ENCODE assay signal across 20 cellular contexts in genomic region chr11:71459076-71459766, GRCh38. TPM values are rescaled to one million over a fixed set of nuclear protein-coding genes. Genes with fewer than 3 reads are reported as not detected.
DNase-seq lines count a peak whose midpoint lies in the region; ATAC-seq, FAIRE-seq and TF ChIP-seq lines count a peak whose summit lies in the region.
"Had no signal": no experiment of that assay in that cellular context is flagged by ENCODE, and none has a peak within 500 bp of the region (broad histone marks: within the 10 kb centered on the region; RNA-seq: fewer than 3 reads in every experiment).

No MANE protein-coding gene starts in this region.

- H4K20me1 ChIP-seq in neural progenitor cell (ENCODE audit: low read depth): peaks cover 5% of the 10 kb centered on the region

- no peak for TF ChIP-seq EP300 in A549 (IDR thresholded peaks at IDR 0.05)

- H3K9me3 ChIP-seq in A549: no peaks in the 10 kb centered on the region
- no peaks in the 10 kb centered on the region for H3K9me3 ChIP-seq in neural progenitor cell (ENCODE audit: low read depth)
- H3K9me3 ChIP-seq in adrenal gland (replicated peaks in 1 of 3): no peaks in the 10 kb centered on the region
- H3K9me3 ChIP-seq: SJSA1 had no signal

- intact Hi-C loops in CD14-positive monocyte (cut with micrococcal nuclease): no loop called here
- intact Hi-C loops in adrenal gland (cut with DNase I): no loop called here

- H3K36me3 Mint-ChIP-seq in CD14-positive monocyte: peaks cover 93 to 96% of the 10 kb centered on the region in 2 donors
- peaks cover 63% of the 10 kb centered on the region for H3K36me3 Mint-ChIP-seq in endothelial cell (ENCODE audit: low read depth, unreplicated experiment)
- peaks cover 10% of the 10 kb centered on the region for H3K36me3 Mint-ChIP-seq in neural progenitor cell

- no peaks in the 10 kb centered on the region for H3F3A ChIP-seq in neural progenitor cell (ENCODE audit: low read depth)

- H3K27ac ChIP-seq in A549 (no peak overlapping the region), neural progenitor cell (no peak overlapping the region), adrenal gland (no peak overlapping the region), coronary artery (no peak overlapping the region)
- H3K27ac ChIP-seq: SJSA1 had no signal

- H3K4me1 Mint-ChIP-seq in CD14-positive monocyte (peaks cover 12% of the 10 kb centered on the region), endothelial cell (ENCODE audit: unreplicated experiment) (peaks cover 7% of the 10 kb centered on the region), neural progenitor cell (peaks cover 12% of the 10 kb centered on the region)

- FAIRE-seq in A549 (lab: Jason Lieb, UNC): no peak

- POLR2A ChIA-PET in A549 (lab: Yijun Ruan, JAX): no interaction called here

- H3K27me3 ChIP-seq in neural progenitor cell (no peaks in the 10 kb centered on the region), adrenal gland (no peaks in the 10 kb centered on the region)
- H3K27me3 ChIP-seq: SJSA1 had no signal

- peaks cover 2% of the 10 kb centered on the region for H3K79me2 ChIP-seq in neural progenitor cell (ENCODE audit: low read depth)

- no peaks in the 10 kb centered on the region for H3K36me3 ChIP-seq in neural progenitor cell
- H3K36me3 ChIP-seq in adrenal gland (replicated peaks in 1 of 2): peaks cover 0 to 75% of the 10 kb centered on the region in 2 donors

- H3K4me2 ChIP-seq in A549 (no peak overlapping the region), neural progenitor cell (no peak overlapping the region)

- H3K4me3 Mint-ChIP-seq in CD14-positive monocyte: no peak overlapping the region
- H3K4me3 Mint-ChIP-seq in endothelial cell (ENCODE audit: unreplicated experiment): peak overlapping the region; percentile 68
- no peak overlapping the region for H3K4me3 Mint-ChIP-seq in neural progenitor cell
- H3K4me3 Mint-ChIP-seq: B cell, H9 had no signal

- TF ChIP-seq POLR2A in A549 (IDR thresholded peaks at IDR 0.05; ENCODE audit: low read length) (no peak), adrenal gland (IDR thresholded peaks at IDR 0.05) (no peak)

- TF ChIP-seq RAD21 in A549 (conservative IDR thresholded peaks at IDR 0.05 in 1 of 2, IDR thresholded peaks at IDR 0.05 in 1 of 2): no peak

- ATAC-seq in A549: peak; percentile 39 to 48; a peak in 4 of 6 replicates

- H3K27me3 Mint-ChIP-seq in CD14-positive monocyte (ENCODE audit: low read depth in 3 of 3) (peaks cover 0 to 1% (median 0%) of the 10 kb centered on the region in 3 donors), endothelial cell (ENCODE audit: unreplicated experiment) (peaks cover 13% of the 10 kb centered on the region), neural progenitor cell (ENCODE audit: insufficient read depth, low read depth) (peaks cover 3% of the 10 kb centered on the region)
- H3K27me3 Mint-ChIP-seq: B cell; CD4-positive, alpha-beta memory T cell; IgD-negative memory B cell had no signal

- H3K9me3 Mint-ChIP-seq in CD14-positive monocyte (no peaks in the 10 kb centered on the region), endothelial cell (ENCODE audit: unreplicated experiment) (no peaks in the 10 kb centered on the region), neural progenitor cell (no peaks in the 10 kb centered on the region)
- H3K9me3 Mint-ChIP-seq: CD4-positive, alpha-beta memory T cell; H9; IgD-negative memory B cell had no signal

- H3K27ac Mint-ChIP-seq in CD14-positive monocyte (peak overlapping the region in 2 of 7 donors; percentile 2 to 31), endothelial cell (ENCODE audit: unreplicated experiment) (peak overlapping the region; percentile 68), neural progenitor cell (peak overlapping the region; percentile 86)
- H3K27ac Mint-ChIP-seq: B cell, IgD-negative memory B cell had no signal

- H3K4me3 ChIP-seq in A549 (no peak overlapping the region), neural progenitor cell (no peak overlapping the region), adrenal gland (no peak overlapping the region), coronary artery (no peak overlapping the region)
- H3K4me3 ChIP-seq: SJSA1 had no signal

- 96% methylated on average over 20 of the region's 23 CpGs for WGBS in A549 (ENCODE audit: missing lambda C conversion rate)
- WGBS in adrenal gland, 4 donors: 90 to 94% (median 90%) methylated on average over 16 to 23 of the region's 23 CpGs

- no peak for DNase-seq in A549 (ENCODE audit: low read depth in 1 of 2, low spot score in 1 of 2)
- peak; percentile 28 for DNase-seq in CD14-positive monocyte (ENCODE audit: low spot score)
- DNase-seq in endothelial cell (ENCODE audit: low spot score): no peak
- DNase-seq in neural progenitor cell (ENCODE audit: low spot score): no peak
- DNase-seq in cortex of kidney (lab: John Stamatoyannopoulos, UW): no peak
- DNase-seq in adrenal gland: no peak
- DNase-seq in coronary artery (ENCODE audit: low spot score): no peak
- DNase-seq: Calu3; CD4-positive, alpha-beta memory T cell; DMS53; H9; NCI-H1105 treated with DMSO at 0.1 percent for 48 hours; NCI-H1694 treated with DMSO at 0.1 percent for 48 hours; NCI-H2107; NCI-H226; NCI-H524 treated with DMSO at 0.1 percent for 48 hours; RPMI8226 had no signal

- H3K9ac ChIP-seq in neural progenitor cell: no peak overlapping the region

- CTCF ChIA-PET in A549 (lab: Yijun Ruan, JAX): interaction anchor here (1.3 kb wide), 1 partner anchor 16 kb away, joined by 3 read pairs; no protein-coding TSS in a partner anchor

- TF ChIP-seq CTCF in A549 (IDR thresholded peaks at IDR 0.05): no peak
- TF ChIP-seq CTCF in CD14-positive monocyte (IDR thresholded peaks at IDR 0.05): no peak
- TF ChIP-seq CTCF in endothelial cell (IDR thresholded peaks at IDR 0.05; ENCODE audit: unreplicated experiment): no peak
- TF ChIP-seq CTCF in neural progenitor cell (IDR thresholded peaks at IDR 0.05): no peak
- TF ChIP-seq CTCF in adrenal gland (IDR thresholded peaks at IDR 0.05): no peak
- no peak for TF ChIP-seq CTCF in coronary artery (IDR thresholded peaks at IDR 0.05)

- no peak overlapping the region for H2AFZ ChIP-seq in neural progenitor cell (replicated peaks)

- H3K4me1 ChIP-seq in A549 (peaks cover 3% of the 10 kb centered on the region; the same call in 1 of the 3 replicates), neural progenitor cell (no peaks in the 10 kb centered on the region), adrenal gland (replicated peaks in 1 of 2) (peaks cover 0 to 9% of the 10 kb centered on the region in 2 donors)
- H3K4me1 ChIP-seq: SJSA1 had no signal

TF ChIP-seq in A549, 52 proteins besides CTCF, POLR2A, EP300 and RAD21 (continues in another document):
- no peak for TF ChIP-seq ZSCAN20 (CRISPR knock-in tag; IDR thresholded peaks at IDR 0.05)
- TF ChIP-seq E2F6 (IDR thresholded peaks at IDR 0.05; ENCODE audit: borderline replicate concordance, low read depth): no peak
- TF ChIP-seq HDAC2 (IDR thresholded peaks at IDR 0.05): no peak
- TF ChIP-seq TFCP2L1 (CRISPR knock-in tag; IDR thresholded peaks at IDR 0.05): no peak
- no peak for TF ChIP-seq RNF2 (IDR thresholded peaks at IDR 0.05; ENCODE audit: borderline replicate concordance, low read depth)
- no peak for TF ChIP-seq ELK1 (IDR thresholded peaks at IDR 0.05; ENCODE audit: low read depth, low read length)
- TF ChIP-seq EHMT2 (IDR thresholded peaks at IDR 0.05; ENCODE audit: low read depth): no peak

RNA-seq across cellular contexts. Expression of gene NADSYN1, which starts 6.2 kb away (rescaled TPM):
- 34.6 and 47.1 TPM in 2 replicates for polyA plus RNA-seq in A549 (2011; rRNA removed)
- 43.0 and 47.3 TPM in 2 replicates for polyA plus RNA-seq in A549 (2012; cell fraction: cytosol; rRNA removed)
- 131 and 187 TPM in 2 replicates for polyA plus RNA-seq in A549 (2012; cell fraction: nucleus; rRNA removed)
- 63.3 to 70.9 TPM (median 67.6 TPM) in 3 replicates for polyA plus RNA-seq in A549 (2017; fragmentation: RNase III; extraction: RNeasy Plus Mini Kit Qiagen cat#74134 plus additional on column Dnase treatment)
- polyA minus RNA-seq in A549 (2011; rRNA and poly(A)+ RNA removed): 85.0 and 86.1 TPM in 2 replicates
- 10 to 100 TPM; 44.1 to 44.8 TPM for polyA plus RNA-seq in CD14-positive monocyte
- total RNA-seq in endothelial cell (ENCODE audit: unreplicated experiment): 69.0 TPM
- 25.0 and 40.0 TPM in 2 replicates for total RNA-seq in neural progenitor cell (ENCODE audit: low replicate concordance)
- 10 to 100 TPM; 42.2 to 77.4 (median 55.9) TPM for total RNA-seq in adrenal gland
- polyA plus RNA-seq in adrenal gland: 100 to 1,000 TPM in 2 of 3 donors, 10 to 100 TPM in 1; 37.1 to 128 (median 114) TPM

RNA-seq across cellular contexts. Expression of gene DHCR7, which starts 11.0 kb away (rescaled TPM):
- polyA plus RNA-seq in A549 (2011; rRNA removed) (42.7 and 44.2 TPM in 2 replicates), A549 (2017; fragmentation: RNase III; extraction: RNeasy Plus Mini Kit Qiagen cat#74134 plus additional on column Dnase treatment) (47.2 to 82.2 TPM (median 75.8 TPM) in 3 replicates), CD14-positive monocyte (1 to 10 TPM; 2.2 to 3.9 TPM), adrenal gland (100 to 1,000 TPM in 1 of 3 donors, 10 to 100 TPM in 2; 31.8 to 690 (median 56.3) TPM)
- 47.8 and 65.4 TPM in 2 replicates for polyA plus RNA-seq in A549 (2012; cell fraction: cytosol; rRNA removed)
- polyA plus RNA-seq in A549 (2012; cell fraction: nucleus; rRNA removed): 102 and 119 TPM in 2 replicates
- 56.9 and 64.4 TPM in 2 replicates for polyA minus RNA-seq in A549 (2011; rRNA and poly(A)+ RNA removed)
- total RNA-seq in endothelial cell (ENCODE audit: unreplicated experiment) (130 TPM), neural progenitor cell (ENCODE audit: low replicate concordance) (36.7 and 69.8 TPM in 2 replicates), adrenal gland (100 to 1,000 TPM in 3 of 8 donors, 10 to 100 TPM in 5; 53.1 to 904 (median 85.3) TPM)
